ENCODE assay signal across 8 cellular contexts in the genomic region with DNA sequence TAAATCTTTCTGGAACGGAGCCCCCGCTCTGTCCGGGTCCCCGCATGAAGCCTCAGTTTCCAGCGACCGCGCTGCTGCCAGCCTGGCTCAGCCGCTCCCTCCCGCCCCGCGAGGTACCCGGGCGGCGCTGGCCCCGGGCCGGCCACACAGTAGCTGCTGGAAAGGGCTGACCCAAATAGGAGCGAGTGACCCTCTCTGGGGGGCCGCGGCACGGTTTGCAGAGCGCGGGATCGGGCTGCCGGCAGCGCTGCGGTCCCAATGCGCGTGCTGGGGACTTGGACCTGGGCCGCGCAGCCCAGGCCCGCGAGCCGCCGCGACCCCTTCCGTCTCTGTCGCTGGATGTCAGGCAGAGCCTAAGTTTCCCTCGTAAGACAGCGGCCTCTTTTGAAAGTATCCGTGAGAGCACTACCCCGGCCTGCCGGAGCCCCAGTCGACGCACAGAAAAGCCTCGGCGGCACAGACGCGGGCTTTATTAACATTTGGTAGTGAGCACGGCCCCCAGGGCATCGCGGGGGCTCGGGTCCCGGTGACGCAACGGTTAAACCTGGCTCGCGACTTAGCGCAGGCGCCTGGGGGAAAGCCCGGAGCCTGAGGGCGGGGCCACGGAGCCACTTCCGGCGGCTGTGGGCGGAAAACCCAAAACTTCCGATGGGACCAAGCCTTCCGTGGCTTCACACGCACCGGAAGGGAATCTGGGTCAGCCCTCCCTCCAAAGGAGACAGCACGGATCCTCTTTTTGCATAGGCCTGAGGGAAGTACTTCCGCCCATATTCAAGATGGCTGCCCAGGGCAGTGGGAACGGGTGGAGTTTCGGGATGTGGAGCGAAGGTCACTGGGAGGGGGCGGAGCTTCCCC. TPM values are rescaled to one million over a fixed set of nuclear protein-coding genes. Genes with fewer than 3 reads are reported as not detected.
DNase-seq lines count a peak whose midpoint lies in the region; ATAC-seq, FAIRE-seq and TF ChIP-seq lines count a peak whose summit lies in the region.

No MANE protein-coding gene starts in this region.

- H3K9ac ChIP-seq in H1 (replicated peaks in 1 of 4; ENCODE audit: extremely low read depth in 1 of 4, low read depth in 3 of 4, low read length in 3 of 4) (peak overlapping the region; percentile 72 to 88 (median 75)), mesenchymal stem cell (ENCODE audit: low read length) (peak overlapping the region; percentile 96)

- H3K23ac ChIP-seq in H1 (ENCODE audit: insufficient read length) (no peak overlapping the region), mesenchymal stem cell (ENCODE audit: low read length in 2 of 2) (peak overlapping the region; percentile 37 to 92)

- ATAC-seq in GM21367 (IDR thresholded peaks at IDR 0.05; ENCODE audit: unreplicated experiment) = peak; percentile 43

- CTCF ChIA-PET in H1 (lab: Charles Lee; ENCODE audit: partially characterized antibody) = interaction anchor here (0.9 to 13.7 kb wide), 13 partner anchors 12 to 85 kb away, joined by 3 to 168 read pairs (median 6); a partner anchor contains a TSS

- H4K91ac ChIP-seq in H1 (replicated peaks; ENCODE audit: insufficient read length, low read length) (no peak overlapping the region), mesenchymal stem cell (ENCODE audit: low read length) (peak overlapping the region; percentile 98)

- H3K56ac ChIP-seq in H1 (replicated peaks; ENCODE audit: insufficient read length, low read depth, low read length) = peak overlapping the region; percentile 78

- H3K79me1 ChIP-seq in H1 (ENCODE audit: low read depth, low read length) = no peaks in the 10 kb centered on the region; the same call in 1 of the 2 replicates
- H3K79me1 ChIP-seq in mesenchymal stem cell (replicated peaks; ENCODE audit: low read length, poor library complexity, severe bottlenecking) = peaks cover 13% of the 10 kb centered on the region

- DNase-seq in COR-L47 (lab: John Stamatoyannopoulos, UW) = peak; percentile 99
- DNase-seq in HT1080 (ENCODE audit: low read depth) = peak; percentile 100
- DNase-seq in NOMO-1 (lab: John Stamatoyannopoulos, UW; ENCODE audit: unreplicated experiment in 2 of 2) = peak; percentile 98 to 99
- DNase-seq in activated CD8-positive, alpha-beta memory T cell treated with anti-CD3 and anti-CD28 coated beads for 48 hours (ENCODE audit: low read depth in 2 of 3, low spot score in 2 of 3) = peak; percentile 89 to 98 (median 96)
- DNase-seq in H1 (ENCODE audit: low read depth in 1 of 2, low spot score in 2 of 2) = peak; percentile 95 to 98
- DNase-seq in mesenchymal stem cell = peak; percentile 100
- DNase-seq in stimulated activated CD8-positive, alpha-beta memory T cell treated with anti-CD3 and anti-CD28 coated beads, Interleukin-12 subunit alpha, Interleukin-12 subunit beta, amount 100 ng/mL, for 24 hours (ENCODE audit: extremely low read depth) = peak; percentile 92

- H3K27me3 ChIP-seq in H1 (replicated peaks in 1 of 4; ENCODE audit: control insufficient read depth in 3 of 4, extremely low read depth in 1 of 4, insufficient read depth in 3 of 4, low read length in 3 of 4) (no peaks in the 10 kb centered on the region), mesenchymal stem cell (ENCODE audit: control insufficient read depth in 1 of 2, insufficient read depth in 1 of 2, low read length in 2 of 2) (no peaks in the 10 kb centered on the region)

- no peak; a peak in 2 of 4 replicates for TF ChIP-seq CTCF in H1 (IDR thresholded peaks at IDR 0.05; ENCODE audit: control extremely low read depth in 1 of 3, insufficient read depth in 1 of 3, low read depth in 1 of 3, low read length in 3 of 3)

- H3K27ac ChIP-seq in H1 (ENCODE audit: low read depth, low read length) (peak overlapping the region; percentile 88), mesenchymal stem cell (ENCODE audit: low read length, poor library complexity, severe bottlenecking) (peak overlapping the region; percentile 99)

- H3K18ac ChIP-seq in H1 (ENCODE audit: extremely low read depth, low read length) (peak overlapping the region; percentile 98; the same call in 1 of the 2 replicates), mesenchymal stem cell (ENCODE audit: low read depth in 1 of 2, low read length in 2 of 2) (peak overlapping the region; percentile 97)

- peaks cover 9 to 20% (median 13%) of the 10 kb centered on the region in 4 experiments for H3K36me3 ChIP-seq in H1 (ENCODE audit: control insufficient read depth in 2 of 4, insufficient read depth in 4 of 4, low read length in 3 of 4)
- peaks cover 22 to 40% of the 10 kb centered on the region in 2 experiments for H3K36me3 ChIP-seq in mesenchymal stem cell (ENCODE audit: control insufficient read depth in 1 of 2, insufficient read depth in 2 of 2, low read depth in 1 of 2, low read length in 2 of 2)

- WGBS in H1 (ENCODE audit: extremely low coverage in 1 of 2, insufficient coverage in 1 of 2, insufficient read length in 1 of 2, insufficient replicate concordance in 2 of 2, low coverage in 1 of 2, low lambda C conversion rate in 2 of 2, missing lambda C conversion rate in 1 of 2), 2 experiments = 0% methylated on average over 65 of the region's 75 CpGs; no CpG with 5 or more reads in 1 of the 2 experiments
- WGBS in mesenchymal stem cell = under 1% methylated on average over 75 of the region's 75 CpGs

- peaks cover 0 to 2% of the 10 kb centered on the region in 2 experiments for H4K20me1 ChIP-seq in H1 (replicated peaks in 1 of 2; ENCODE audit: control insufficient read depth in 1 of 2, insufficient read depth in 2 of 2, low read length in 2 of 2)

- peak in 1 of 2 experiments; percentile 8; a peak in 1 of 4 replicates for TF ChIP-seq RAD21 in H1 (IDR thresholded peaks at IDR 0.05 in 1 of 2, conservative IDR thresholded peaks at IDR 0.05 in 1 of 2; ENCODE audit: low read depth in 2 of 2, low read length in 2 of 2)

- POLR2A ChIA-PET in H1 (lab: Charles Lee; ENCODE audit: partially characterized antibody) = interaction anchor here (0.5 to 11.9 kb wide), 28 partner anchors 13 to 1419 kb away, joined by 3 to 352 read pairs (median 6); a partner anchor contains a TSS

- H4K5ac ChIP-seq in H1 (ENCODE audit: insufficient read length, low read depth, low read length) = peak overlapping the region; percentile 90

- no peak overlapping the region for H2BK12ac ChIP-seq in H1 (ENCODE audit: low read depth, low read length)
- peak overlapping the region; percentile 52 to 79 for H2BK12ac ChIP-seq in mesenchymal stem cell (ENCODE audit: low read length in 2 of 2)

- H3K4me3 ChIP-seq in H1 (ENCODE audit: extremely low read depth in 1 of 4, insufficient read depth in 2 of 4, low read depth in 3 of 4, low read length in 4 of 4) = peak overlapping the region; percentile 70 to 84 (median 82)
- H3K4me3 ChIP-seq in mesenchymal stem cell (ENCODE audit: insufficient read depth in 1 of 2, low read depth in 1 of 2, low read length in 2 of 2) = peak overlapping the region; percentile 76 to 83

- H3K14ac ChIP-seq in H1 (ENCODE audit: insufficient read length) (no peak overlapping the region), mesenchymal stem cell (ENCODE audit: low read length in 2 of 2) (peak overlapping the region in 1 of 2 experiments; percentile 89)

- H3K9me3 ChIP-seq in H1 (ENCODE audit: insufficient read depth in 2 of 2, low read depth in 1 of 2, low read length in 1 of 2) (no peaks in the 10 kb centered on the region), mesenchymal stem cell (ENCODE audit: control insufficient read depth, low read length) (no peaks in the 10 kb centered on the region)

- H3K4me1 ChIP-seq in H1 (replicated peaks in 1 of 4; ENCODE audit: control insufficient read depth in 3 of 4, insufficient read depth in 4 of 4, low read length in 3 of 4) (peaks cover 0 to 11% (median 5%) of the 10 kb centered on the region in 4 experiments; a peak in 5 of 7 replicates), mesenchymal stem cell (ENCODE audit: control insufficient read depth, insufficient read depth, low read depth, low read length) (peaks cover 22% of the 10 kb centered on the region)

- 0 out of 4 replicates have a peak, but pooled peaks cover 0 to 4% of the 10 kb centered on the region in 2 experiments for H3K79me2 ChIP-seq in H1 (ENCODE audit: control insufficient read depth in 1 of 2, insufficient read depth in 2 of 2, low read length in 2 of 2)

- H2AFZ ChIP-seq in H1 (ENCODE audit: low read length) = no peak overlapping the region
- H2AFZ ChIP-seq in mesenchymal stem cell (ENCODE audit: low read depth, low read length) = peak overlapping the region; percentile 18

- H4K8ac ChIP-seq in H1 (ENCODE audit: extremely low read depth, insufficient read depth, low read length) = peak overlapping the region; percentile 79
- peak overlapping the region; percentile 99 for H4K8ac ChIP-seq in mesenchymal stem cell (ENCODE audit: low read length)

- no peak overlapping the region for H3K4ac ChIP-seq in H1 (replicated peaks; ENCODE audit: insufficient read length, low read depth, low read length)
- H3K4ac ChIP-seq in mesenchymal stem cell (ENCODE audit: low read depth in 1 of 2, low read length in 2 of 2) = peak overlapping the region; percentile 93 to 97

- 0 out of 3 replicates have a peak, but pooled peaks of 1 of the 2 experiments have one; percentile 27 for TF ChIP-seq EP300 in H1 (IDR thresholded peaks at IDR 0.05; ENCODE audit: borderline replicate concordance in 1 of 2, low read depth in 2 of 2, low read length in 2 of 2)

- H3K23me2 ChIP-seq in H1 (ENCODE audit: low read depth, low read length) = peaks cover 4% of the 10 kb centered on the region

- peak; percentile 71 for FAIRE-seq in H1 (lab: Jason Lieb, UNC)

- H2BK5ac ChIP-seq in H1 (ENCODE audit: low read depth, low read length) (peak overlapping the region; percentile 96), mesenchymal stem cell (ENCODE audit: low read depth, low read length, poor library complexity, severe bottlenecking) (peak overlapping the region; percentile 82)

- peak overlapping the region; percentile 80 to 86 for H3K4me2 ChIP-seq in H1 (ENCODE audit: insufficient read depth in 1 of 2, low read depth in 2 of 2, low read length in 2 of 2)
- H3K4me2 ChIP-seq in mesenchymal stem cell (ENCODE audit: low read length, poor library complexity, severe bottlenecking) = peak overlapping the region; percentile 81

- no peak overlapping the region for H2BK20ac ChIP-seq in H1 (ENCODE audit: low read length)

- TF ChIP-seq POLR2A in H1 (IDR thresholded peaks at IDR 0.05; ENCODE audit: control extremely low read depth in 1 of 2, low read depth in 2 of 2, low read length in 2 of 2) = no peak; a peak in 1 of 3 replicates

- H2BK120ac ChIP-seq in H1 (replicated peaks; ENCODE audit: low read depth, low read length) (no peak overlapping the region), mesenchymal stem cell (ENCODE audit: low read depth, low read length) (peak overlapping the region; percentile 90)

- H2BK15ac ChIP-seq in H1 (ENCODE audit: low read length) (peak overlapping the region; percentile 99), mesenchymal stem cell (ENCODE audit: low read depth, poor library complexity, severe bottlenecking) (peak overlapping the region; percentile 95)

- H2AK5ac ChIP-seq in H1 (ENCODE audit: low read depth, low read length) = no peak overlapping the region
- H2AK5ac ChIP-seq in mesenchymal stem cell (ENCODE audit: low read length, severe bottlenecking) = no peak overlapping the region

RNA-seq across cellular contexts. Expression of a gene that starts 14.9 kb away (rescaled TPM):
- total RNA-seq in HT1080 (2014; rRNA removed; shearing (Covaris generic)) = 129 and 138 TPM in 2 replicates
- 49.4 and 82.6 TPM in 2 replicates for polyA plus RNA-seq in HT1080 (2015; cell fraction: cytosol; rRNA removed)
- 24.4 and 26.7 TPM in 2 replicates for polyA plus RNA-seq in HT1080 (2015; cell fraction: nucleus; rRNA removed)
- 23.1 and 25.3 TPM in 2 replicates for total RNA-seq in H1 (2021; fragmentation: NEBNext Ultra II Directional; extraction: Animal tissue kit (Norgen Biotek cat#: 25700))
- 33.7 and 38.4 TPM in 2 replicates for polyA plus RNA-seq in H1 (2011; rRNA removed)
- polyA plus RNA-seq in H1 (2011; cell fraction: cytosol; rRNA removed) = 33.2 TPM
- polyA plus RNA-seq in H1 (2011; cell fraction: nucleus; rRNA removed) = 23.2 TPM
- 16.5 to 26.6 TPM (median 24.0 TPM) in 4 replicates for polyA plus RNA-seq in H1 (2012, experiment 1 of 2)
- polyA plus RNA-seq in H1 (2012, experiment 2 of 2) = 37.8 TPM
- polyA plus RNA-seq in H1 (2013, experiment 1 of 2) = 17.6 TPM
- 18.1 TPM for polyA plus RNA-seq in H1 (2013, experiment 2 of 2)
- polyA minus RNA-seq in H1 (2011; rRNA and poly(A)+ RNA removed) = 3.2 and 4.2 TPM in 2 replicates
- 7.0 TPM for polyA minus RNA-seq in H1 (2011; cell fraction: cytosol; rRNA and poly(A)+ RNA removed)
- 14.7 TPM for polyA minus RNA-seq in H1 (2011; cell fraction: nucleus; rRNA and poly(A)+ RNA removed)
- polyA plus RNA-seq in mesenchymal stem cell (2013, experiment 1 of 2) = 69.6 TPM
- 70.6 TPM for polyA plus RNA-seq in mesenchymal stem cell (2013, experiment 2 of 2)

RNA-seq across cellular contexts. Expression of a gene that starts 16.0 kb away (rescaled TPM):
- total RNA-seq in HT1080 (2014; rRNA removed; shearing (Covaris generic)) = 26.8 and 36.7 TPM in 2 replicates
- polyA plus RNA-seq in HT1080 (2015; cell fraction: cytosol; rRNA removed) = 44.0 and 44.4 TPM in 2 replicates
- polyA plus RNA-seq in HT1080 (2015; cell fraction: nucleus; rRNA removed) = 42.4 and 59.7 TPM in 2 replicates
- 36.8 and 37.8 TPM in 2 replicates for total RNA-seq in H1 (2021; fragmentation: NEBNext Ultra II Directional; extraction: Animal tissue kit (Norgen Biotek cat#: 25700))
- polyA plus RNA-seq in H1 (2011; rRNA removed) = 36.2 and 55.5 TPM in 2 replicates
- 22.1 TPM for polyA plus RNA-seq in H1 (2011; cell fraction: cytosol; rRNA removed)
- polyA plus RNA-seq in H1 (2011; cell fraction: nucleus; rRNA removed) = 90.5 TPM
- polyA plus RNA-seq in H1 (2012, experiment 1 of 2) = 27.0 to 46.7 TPM (median 43.8 TPM) in 4 replicates
- polyA plus RNA-seq in H1 (2012, experiment 2 of 2) = 71.1 TPM
- polyA plus RNA-seq in H1 (2013, experiment 1 of 2) = 27.4 TPM
- polyA plus RNA-seq in H1 (2013, experiment 2 of 2) = 25.2 TPM
- 10.1 and 18.5 TPM in 2 replicates for polyA minus RNA-seq in H1 (2011; rRNA and poly(A)+ RNA removed)
- 15.6 TPM for polyA minus RNA-seq in H1 (2011; cell fraction: cytosol; rRNA and poly(A)+ RNA removed)
- polyA minus RNA-seq in H1 (2011; cell fraction: nucleus; rRNA and poly(A)+ RNA removed) = 10.0 TPM
- 25.9 TPM for polyA plus RNA-seq in mesenchymal stem cell (2013, experiment 1 of 2)
- 24.6 TPM for polyA plus RNA-seq in mesenchymal stem cell (2013, experiment 2 of 2)

RNA-seq across cellular contexts. Expression of a gene that starts 18.3 kb away (rescaled TPM):
- 50.6 and 57.4 TPM in 2 replicates for total RNA-seq in HT1080 (2014; rRNA removed; shearing (Covaris generic))
- 29.5 and 30.3 TPM in 2 replicates for polyA plus RNA-seq in HT1080 (2015; cell fraction: cytosol; rRNA removed)
- 52.7 and 59.9 TPM in 2 replicates for polyA plus RNA-seq in HT1080 (2015; cell fraction: nucleus; rRNA removed)
- 104 TPM in 2 replicates for total RNA-seq in H1 (2021; fragmentation: NEBNext Ultra II Directional; extraction: Animal tissue kit (Norgen Biotek cat#: 25700))
- polyA plus RNA-seq in H1 (2011; rRNA removed) = 47.2 and 70.6 TPM in 2 replicates
- polyA plus RNA-seq in H1 (2011; cell fraction: cytosol; rRNA removed) = 48.7 TPM
- 134 TPM for polyA plus RNA-seq in H1 (2011; cell fraction: nucleus; rRNA removed)
- polyA plus RNA-seq in H1 (2012, experiment 1 of 2) = 50.8 to 85.0 TPM (median 76.3 TPM) in 4 replicates
- polyA plus RNA-seq in H1 (2012, experiment 2 of 2) = 54.3 TPM
- 54.2 TPM for polyA plus RNA-seq in H1 (2013, experiment 1 of 2)
- polyA plus RNA-seq in H1 (2013, experiment 2 of 2) = 53.1 TPM
- 51.4 and 51.5 TPM in 2 replicates for polyA minus RNA-seq in H1 (2011; rRNA and poly(A)+ RNA removed)
- polyA minus RNA-seq in H1 (2011; cell fraction: cytosol; rRNA and poly(A)+ RNA removed) = 50.2 TPM
- polyA minus RNA-seq in H1 (2011; cell fraction: nucleus; rRNA and poly(A)+ RNA removed) = 42.7 TPM
- 22.4 TPM for polyA plus RNA-seq in mesenchymal stem cell (2013, experiment 1 of 2)
- 21.6 TPM for polyA plus RNA-seq in mesenchymal stem cell (2013, experiment 2 of 2)

RNA-seq across cellular contexts. Expression of a gene that starts 21.5 kb away (rescaled TPM):
- total RNA-seq in HT1080 (2014; rRNA removed; shearing (Covaris generic)) = not detected in 2 replicates
- polyA plus RNA-seq in HT1080 (2015; cell fraction: cytosol; rRNA removed) = not detected in 2 replicates
- polyA plus RNA-seq in HT1080 (2015; cell fraction: nucleus; rRNA removed) = 0.12 TPM in 1 of 2 replicates, not detected in the other
- 0.19 TPM in 1 of 2 replicates, not detected in the other for total RNA-seq in H1 (2021; fragmentation: NEBNext Ultra II Directional; extraction: Animal tissue kit (Norgen Biotek cat#: 25700))
- not detected in 2 replicates for polyA plus RNA-seq in H1 (2011; rRNA removed)
- not detected for polyA plus RNA-seq in H1 (2011; cell fraction: cytosol; rRNA removed)
- 0.33 TPM for polyA plus RNA-seq in H1 (2011; cell fraction: nucleus; rRNA removed)
- 0.12 to 0.18 TPM in 2 of 4 replicates, not detected in the others for polyA plus RNA-seq in H1 (2012, experiment 1 of 2)
- polyA plus RNA-seq in H1 (2012, experiment 2 of 2) = 0.12 TPM
- 0.16 TPM for polyA plus RNA-seq in H1 (2013, experiment 1 of 2)
- polyA plus RNA-seq in H1 (2013, experiment 2 of 2) = 0.11 TPM
- polyA minus RNA-seq in H1 (2011; rRNA and poly(A)+ RNA removed) = not detected in 2 replicates
- not detected for polyA minus RNA-seq in H1 (2011; cell fraction: cytosol; rRNA and poly(A)+ RNA removed)
- not detected for polyA minus RNA-seq in H1 (2011; cell fraction: nucleus; rRNA and poly(A)+ RNA removed)
- not detected for polyA plus RNA-seq in mesenchymal stem cell (2013, experiment 1 of 2)
- polyA plus RNA-seq in mesenchymal stem cell (2013, experiment 2 of 2) = not detected

RNA-seq across cellular contexts. Expression of a gene that starts 22.9 kb away (rescaled TPM):
- total RNA-seq in HT1080 (2014; rRNA removed; shearing (Covaris generic)) = 614 and 695 TPM in 2 replicates
- 327 and 467 TPM in 2 replicates for polyA plus RNA-seq in HT1080 (2015; cell fraction: cytosol; rRNA removed)
- 144 and 150 TPM in 2 replicates for polyA plus RNA-seq in HT1080 (2015; cell fraction: nucleus; rRNA removed)
- total RNA-seq in H1 (2021; fragmentation: NEBNext Ultra II Directional; extraction: Animal tissue kit (Norgen Biotek cat#: 25700)) = 418 and 419 TPM in 2 replicates
- 265 and 351 TPM in 2 replicates for polyA plus RNA-seq in H1 (2011; rRNA removed)
- 355 TPM for polyA plus RNA-seq in H1 (2011; cell fraction: cytosol; rRNA removed)
- 372 TPM for polyA plus RNA-seq in H1 (2011; cell fraction: nucleus; rRNA removed)
- 364 to 529 TPM (median 400 TPM) in 4 replicates for polyA plus RNA-seq in H1 (2012, experiment 1 of 2)
- 509 TPM for polyA plus RNA-seq in H1 (2012, experiment 2 of 2)
- 524 TPM for polyA plus RNA-seq in H1 (2013, experiment 1 of 2)
- polyA plus RNA-seq in H1 (2013, experiment 2 of 2) = 516 TPM
- polyA minus RNA-seq in H1 (2011; rRNA and poly(A)+ RNA removed) = 47.0 and 71.7 TPM in 2 replicates
- 102 TPM for polyA minus RNA-seq in H1 (2011; cell fraction: cytosol; rRNA and poly(A)+ RNA removed)
- 71.7 TPM for polyA minus RNA-seq in H1 (2011; cell fraction: nucleus; rRNA and poly(A)+ RNA removed)
- 279 TPM for polyA plus RNA-seq in mesenchymal stem cell (2013, experiment 1 of 2)
- 281 TPM for polyA plus RNA-seq in mesenchymal stem cell (2013, experiment 2 of 2)

Comparison
In these comparisons a context has a peak if more than half of its experiments do, and no peak if none do; other contexts are left out.
1. Peak in every context shown above with its lines: DNase-seq, ATAC-seq, H3K4me3 ChIP-seq and H3K27ac ChIP-seq.